ENCODE assay signal across 19 cellular contexts in the genomic region with DNA sequence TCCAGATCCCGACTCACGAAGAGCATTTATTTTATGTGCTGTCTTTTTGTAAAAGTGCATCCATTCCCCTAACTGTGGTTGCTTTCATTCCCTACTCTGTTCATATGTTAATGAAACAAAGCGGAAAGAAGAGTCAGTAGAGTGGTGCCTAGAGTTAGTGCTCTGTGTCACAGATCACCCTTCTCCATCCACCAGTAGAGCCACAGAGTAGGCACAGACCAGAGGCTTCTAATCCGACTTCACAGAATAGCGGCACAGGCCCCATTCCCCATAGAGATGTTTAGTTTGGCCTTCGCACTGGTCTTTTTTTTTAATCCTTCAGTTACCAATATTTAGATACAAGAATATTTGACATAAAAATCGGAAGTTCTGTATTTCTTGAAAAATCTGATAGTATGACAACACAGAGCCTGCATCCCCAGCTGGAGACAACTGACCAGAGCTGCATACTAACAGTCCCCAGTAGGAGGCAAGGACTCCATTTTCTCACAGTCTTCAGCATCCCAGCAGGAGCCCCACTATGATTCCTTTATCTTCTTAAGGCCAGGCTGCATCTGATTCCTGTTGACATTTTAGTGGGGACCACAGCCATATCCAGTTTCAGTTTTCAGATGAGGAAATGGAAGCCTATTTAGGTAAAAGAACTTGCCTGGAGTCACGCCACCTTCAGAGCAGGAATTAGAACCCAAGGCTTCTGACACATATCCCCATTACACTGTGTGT. TPM values are rescaled to one million over a fixed set of nuclear protein-coding genes. Genes with fewer than 3 reads are reported as not detected.
DNase-seq lines count a peak whose midpoint lies in the region; TF ChIP-seq lines count a peak whose summit lies in the region.
"Had no signal": no experiment of that assay in that cellular context is flagged by ENCODE, and none has a peak within 500 bp of the region (broad histone marks: within the 10 kb centered on the region; RNA-seq: fewer than 3 reads in every experiment).

No MANE protein-coding gene starts in this region.

- 42% methylated on average over 6 of the region's 8 CpGs for WGBS in HUES64
- WGBS in mesendoderm (ENCODE audit: extremely low coverage, insufficient coverage, low lambda C conversion rate), result no CpG with 5 or more reads among the region's 8 CpGs

- H2BK15ac ChIP-seq in mesendoderm (replicated peaks; ENCODE audit: low read depth), result no peak overlapping the region

- H3K27ac ChIP-seq in HUES64 (ENCODE audit: low read depth, low read length), result peak overlapping the region; percentile 71; the same call in 1 of the 2 replicates
- H3K27ac ChIP-seq in mesendoderm (ENCODE audit: low read depth, low read length), result no peak overlapping the region
- H3K27ac ChIP-seq: C4-2B, SJCRH30 had no signal

- no peak overlapping the region for H3K4ac ChIP-seq in mesendoderm (ENCODE audit: low read depth, low read length)

- no peak overlapping the region for H3K18ac ChIP-seq in mesendoderm (ENCODE audit: low read length)

- H3K36me3 ChIP-seq in H7 (replicated peaks; ENCODE audit: control insufficient read depth, insufficient read depth, low read length) (no peaks in the 10 kb centered on the region), HUES64 (ENCODE audit: insufficient read depth, low read length) (no peaks in the 10 kb centered on the region), mesendoderm (ENCODE audit: control insufficient read depth, insufficient read depth, low read length) (no peaks in the 10 kb centered on the region)
- H3K36me3 ChIP-seq: SJCRH30 had no signal

- peaks cover 48% of the 10 kb centered on the region for H3K4me1 ChIP-seq in HUES64 (ENCODE audit: insufficient read depth, low read length)
- H3K4me1 ChIP-seq in mesendoderm (ENCODE audit: control insufficient read depth, low read depth, low read length), result peaks cover 7% of the 10 kb centered on the region
- H3K4me1 ChIP-seq: SJCRH30 had no signal

- H3K27me3 ChIP-seq in H7 (ENCODE audit: control insufficient read depth, insufficient read depth, low read length), result peaks cover 2% of the 10 kb centered on the region; the same call in 1 of the 2 replicates
- peaks cover 7% of the 10 kb centered on the region; the same call in 1 of the 2 replicates for H3K27me3 ChIP-seq in HUES64 (ENCODE audit: insufficient read depth, low read length)
- no peaks in the 10 kb centered on the region for H3K27me3 ChIP-seq in mesendoderm (ENCODE audit: insufficient read depth, low read length, poor library complexity)
- H3K27me3 ChIP-seq: SJCRH30 had no signal

- H3K56ac ChIP-seq in mesendoderm (ENCODE audit: low read length), result no peak overlapping the region

- H3K9ac ChIP-seq in HUES64 (ENCODE audit: low read depth, low read length) (no peak overlapping the region), mesendoderm (ENCODE audit: low read length) (no peak overlapping the region)

- H3K79me1 ChIP-seq in mesendoderm (ENCODE audit: low read length), result no peaks in the 10 kb centered on the region

- DNase-seq in H7 (peak; percentile 15), choroid plexus epithelial cell (ENCODE audit: low read depth) (peak; percentile 26), mesendoderm (peak; percentile 72), midbrain (lab: John Stamatoyannopoulos, UW) (no peak), AG08396 (ENCODE audit: low spot score) (no peak), NCI-H1105 (lab: John Stamatoyannopoulos, UW) (no peak)
- DNase-seq: ACHN, AML-193, GDM1, NCI-H1092 treated with DMSO at 0.1 percent for 48 hours, NCI-H187, NCI-H2107, NCI-H226, NCI-H524 treated with DMSO at 0.1 percent for 48 hours, SJCRH30 had no signal

- H4K8ac ChIP-seq in mesendoderm (ENCODE audit: low read depth, low read length), result no peak overlapping the region

- H3K9me3 ChIP-seq in HUES64 (ENCODE audit: insufficient read depth, low read depth, low read length), result no peaks in the 10 kb centered on the region
- H3K9me3 ChIP-seq: SJCRH30 had no signal

- H2BK5ac ChIP-seq in mesendoderm (ENCODE audit: low read length), result no peak overlapping the region

- peak; percentile 9 for TF ChIP-seq CTCF in choroid plexus epithelial cell (conservative IDR thresholded peaks at IDR 0.05; ENCODE audit: low read depth, low read length)

- H3K4me2 ChIP-seq in mesendoderm (ENCODE audit: low read length), result no peak overlapping the region

- no peak overlapping the region for H3K23ac ChIP-seq in mesendoderm (ENCODE audit: low read length)

- H3K79me2 ChIP-seq in mesendoderm (ENCODE audit: control insufficient read depth, insufficient read depth, low read length), result no peaks in the 10 kb centered on the region

- H3K4me3 ChIP-seq in H7 (ENCODE audit: insufficient read depth, low read depth, low read length) (no peak overlapping the region), HUES64 (ENCODE audit: low read length) (no peak overlapping the region), choroid plexus epithelial cell (ENCODE audit: low read depth, low read length) (no peak overlapping the region), mesendoderm (ENCODE audit: low read length) (no peak overlapping the region)
- H3K4me3 ChIP-seq: SJCRH30 had no signal

- H2AK5ac ChIP-seq in mesendoderm (ENCODE audit: low read length), result no peak overlapping the region

- H4K5ac ChIP-seq in mesendoderm (ENCODE audit: low read length), result no peak overlapping the region

- H2BK120ac ChIP-seq in mesendoderm (ENCODE audit: low read depth, low read length), result no peak overlapping the region

RNA-seq across cellular contexts. Expression of a gene that starts 7.0 kb away (rescaled TPM):
- total RNA-seq in H7 (2014; rRNA removed; shearing (Covaris generic)), result not detected in 2 replicates
- polyA plus RNA-seq in HUES64 (2013, experiment 1 of 2), result not detected
- not detected for polyA plus RNA-seq in HUES64 (2013, experiment 2 of 2)
- polyA plus RNA-seq in mesendoderm (2013, experiment 1 of 2), result not detected
- not detected for polyA plus RNA-seq in mesendoderm (2013, experiment 2 of 2)
- total RNA-seq: H4; SJCRH30; T-helper 1 cell treated with Interleukin-12 subunit alpha and Interleukin-12 subunit beta and Interleukin-4 antibody, amounts not matched to agents 30 ng/mL and 1 ng/mL, for 36 hours had no signal

RNA-seq across cellular contexts. Expression of a gene that starts 17.9 kb away (rescaled TPM):
- 11.9 and 13.9 TPM in 2 replicates for total RNA-seq in H7 (2014; rRNA removed; shearing (Covaris generic))
- 38.4 TPM for polyA plus RNA-seq in HUES64 (2013, experiment 1 of 2)
- polyA plus RNA-seq in HUES64 (2013, experiment 2 of 2), result 44.8 TPM
- polyA plus RNA-seq in mesendoderm (2013, experiment 1 of 2), result 37.0 TPM
- polyA plus RNA-seq in mesendoderm (2013, experiment 2 of 2), result 35.9 TPM

Comparison
In these comparisons a context has a peak if more than half of its experiments do, and no peak if none do; other contexts are left out.
1. DNase-seq: peak in H7 (single experiment), choroid plexus epithelial cell (single experiment) and mesendoderm (single experiment); none in midbrain (single experiment), AG08396 (single experiment) and NCI-H1105 (single experiment).